ENCODE assay signal across 8 cellular contexts in genomic region chrX:134186362-134187121, GRCh38. TPM values are rescaled to one million over a fixed set of nuclear protein-coding genes. Genes with fewer than 3 reads are reported as not detected.
DNase-seq lines count a peak whose midpoint lies in the region; ATAC-seq, FAIRE-seq and TF ChIP-seq lines count a peak whose summit lies in the region.

No MANE protein-coding gene starts in this region.

- H3K27ac ChIP-seq in HEK293 (ENCODE audit: extremely low read depth, low read depth, low read length) (no peak overlapping the region), OCI-LY3 (ENCODE audit: low read length) (no peak overlapping the region), right lobe of liver (no peak overlapping the region)

- H3K36me3 ChIP-seq in HEK293 (ENCODE audit: control insufficient read depth in 2 of 2, insufficient read depth in 1 of 2, low read length in 2 of 2) (no peaks in the 10 kb centered on the region), OCI-LY3 (replicated peaks; ENCODE audit: low read depth, low read length) (no peaks in the 10 kb centered on the region), right lobe of liver (no peaks in the 10 kb centered on the region)

- DNase-seq in GDM1 (lab: John Stamatoyannopoulos, UW) (peak; percentile 61), right lobe of liver (no peak), H54 (ENCODE audit: insufficient read length, low spot score) (no peak), inferior parietal cortex (ENCODE audit: extremely low spot score) (no peak)

- peaks cover 1% of the 10 kb centered on the region for H3K27me3 Mint-ChIP-seq in activated naive CD8-positive, alpha-beta T cell
- no peaks in the 10 kb centered on the region for H3K27me3 Mint-ChIP-seq in stimulated activated naive CD8-positive, alpha-beta T cell treated with anti-CD3 and anti-CD28 coated beads, Interleukin-15, Interleukin-2, amounts not matched to agents 100 ng/mL and 50 ng/mL, for 24 hours

- H3K9me3 ChIP-seq in HEK293 (ENCODE audit: control insufficient read depth, insufficient read depth, low read depth, low read length) (no peaks in the 10 kb centered on the region), OCI-LY3 (ENCODE audit: insufficient read depth, low read length) (no peaks in the 10 kb centered on the region), right lobe of liver (no peaks in the 10 kb centered on the region)

- H3K4me1 Mint-ChIP-seq in activated naive CD8-positive, alpha-beta T cell (ENCODE audit: low read depth) = peaks cover 27% of the 10 kb centered on the region
- peaks cover 29% of the 10 kb centered on the region for H3K4me1 Mint-ChIP-seq in stimulated activated naive CD8-positive, alpha-beta T cell treated with anti-CD3 and anti-CD28 coated beads, Interleukin-15, Interleukin-2, amounts not matched to agents 100 ng/mL and 50 ng/mL, for 24 hours (ENCODE audit: low read depth)

- WGBS in right lobe of liver (ENCODE audit: insufficient coverage, low coverage, low lambda C conversion rate, missing lambda C conversion rate) = 19% methylated on average over 8 of the region's 8 CpGs

- TF ChIP-seq POLR2A in right lobe of liver (IDR thresholded peaks at IDR 0.05) (no peak), H54 (IDR thresholded peaks at IDR 0.05; ENCODE audit: low read depth, low read length) (no peak)

- no peaks in the 10 kb centered on the region for H3K9me3 Mint-ChIP-seq in activated naive CD8-positive, alpha-beta T cell (ENCODE audit: low read depth)
- no peaks in the 10 kb centered on the region for H3K9me3 Mint-ChIP-seq in stimulated activated naive CD8-positive, alpha-beta T cell treated with anti-CD3 and anti-CD28 coated beads, Interleukin-15, Interleukin-2, amounts not matched to agents 100 ng/mL and 50 ng/mL, for 24 hours

- POLR2A ChIA-PET in HEK293 (lab: Yijun Ruan, JAX) = no interaction called here

- intact Hi-C loops in right lobe of liver (cut with DNase I) = no loop called here

- no peaks in the 10 kb centered on the region for H4K20me1 ChIP-seq in OCI-LY3 (ENCODE audit: insufficient read depth, low read length)

- H3K4me3 ChIP-seq in HEK293 (ENCODE audit: low read depth, low read length) (no peak overlapping the region), OCI-LY3 (ENCODE audit: low read length) (no peak overlapping the region), right lobe of liver (no peak overlapping the region)

- H3K4me2 ChIP-seq in OCI-LY3 (ENCODE audit: low read length) = peak overlapping the region; percentile 49

- peak overlapping the region; percentile 72 for H3K27ac Mint-ChIP-seq in activated naive CD8-positive, alpha-beta T cell
- H3K27ac Mint-ChIP-seq in stimulated activated naive CD8-positive, alpha-beta T cell treated with anti-CD3 and anti-CD28 coated beads, Interleukin-15, Interleukin-2, amounts not matched to agents 100 ng/mL and 50 ng/mL, for 24 hours = peak overlapping the region; percentile 69

- H3K36me3 Mint-ChIP-seq in activated naive CD8-positive, alpha-beta T cell = no peaks in the 10 kb centered on the region
- no peaks in the 10 kb centered on the region for H3K36me3 Mint-ChIP-seq in stimulated activated naive CD8-positive, alpha-beta T cell treated with anti-CD3 and anti-CD28 coated beads, Interleukin-15, Interleukin-2, amounts not matched to agents 100 ng/mL and 50 ng/mL, for 24 hours (ENCODE audit: low read depth)

- ATAC-seq in right lobe of liver = no peak

- H2AFZ ChIP-seq in OCI-LY3 (ENCODE audit: low read depth, low read length) = no peak overlapping the region

- H3K4me1 ChIP-seq in HEK293 (ENCODE audit: control insufficient read depth, insufficient read depth, low read length) (no peaks in the 10 kb centered on the region), OCI-LY3 (ENCODE audit: low read length) (peaks cover 9% of the 10 kb centered on the region), right lobe of liver (no peaks in the 10 kb centered on the region)

- H3K27me3 ChIP-seq in OCI-LY3 (ENCODE audit: low read depth, low read length) = peaks cover 37% of the 10 kb centered on the region
- peaks cover 0 to 6% of the 10 kb centered on the region in 2 donors for H3K27me3 ChIP-seq in right lobe of liver

- CTCF ChIA-PET in HEK293 (lab: Yijun Ruan, JAX) = interaction anchor here (0.9 kb wide), 1 partner anchor 210 kb away, joined by 6 read pairs; no protein-coding TSS in a partner anchor

- TF ChIP-seq CTCF in HEK293 (tag by site-specific recombination; IDR thresholded peaks at IDR 0.05) = no peak
- TF ChIP-seq CTCF in OCI-LY3 (IDR thresholded peaks at IDR 0.05; ENCODE audit: low read depth, low read length) = 0 out of 2 replicates have a peak, but pooled peaks have one; percentile 20
- TF ChIP-seq CTCF in right lobe of liver (IDR thresholded peaks at IDR 0.05) = no peak

- H3K4me3 Mint-ChIP-seq in activated naive CD8-positive, alpha-beta T cell = peak overlapping the region; percentile 81
- H3K4me3 Mint-ChIP-seq in stimulated activated naive CD8-positive, alpha-beta T cell treated with anti-CD3 and anti-CD28 coated beads, Interleukin-15, Interleukin-2, amounts not matched to agents 100 ng/mL and 50 ng/mL, for 24 hours = peak overlapping the region; percentile 85

- H3K79me2 ChIP-seq in OCI-LY3 (ENCODE audit: low read length) = no peaks in the 10 kb centered on the region

- H3K9ac ChIP-seq in OCI-LY3 (ENCODE audit: low read length) = no peak overlapping the region

- no peak for FAIRE-seq in H54 (lab: Jason Lieb, UNC)

TF ChIP-seq in HEK293, 187 proteins besides CTCF, POLR2A, EP300 and RAD21:
- TF ChIP-seq ZNF670 (tag by site-specific recombination; IDR thresholded peaks at IDR 0.05; ENCODE audit: low read depth) (no peak), ZNF121 (tag by site-specific recombination; IDR thresholded peaks at IDR 0.05) (no peak), BCL6B (tag by site-specific recombination; IDR thresholded peaks at IDR 0.05) (peak; percentile 52; the same call in 1 of the 2 replicates), PRDM1 (tag by site-specific recombination; IDR thresholded peaks at IDR 0.05) (0 out of 2 replicates have a peak, but pooled peaks have one; percentile 17)
- TF ChIP-seq, protein P1, sequence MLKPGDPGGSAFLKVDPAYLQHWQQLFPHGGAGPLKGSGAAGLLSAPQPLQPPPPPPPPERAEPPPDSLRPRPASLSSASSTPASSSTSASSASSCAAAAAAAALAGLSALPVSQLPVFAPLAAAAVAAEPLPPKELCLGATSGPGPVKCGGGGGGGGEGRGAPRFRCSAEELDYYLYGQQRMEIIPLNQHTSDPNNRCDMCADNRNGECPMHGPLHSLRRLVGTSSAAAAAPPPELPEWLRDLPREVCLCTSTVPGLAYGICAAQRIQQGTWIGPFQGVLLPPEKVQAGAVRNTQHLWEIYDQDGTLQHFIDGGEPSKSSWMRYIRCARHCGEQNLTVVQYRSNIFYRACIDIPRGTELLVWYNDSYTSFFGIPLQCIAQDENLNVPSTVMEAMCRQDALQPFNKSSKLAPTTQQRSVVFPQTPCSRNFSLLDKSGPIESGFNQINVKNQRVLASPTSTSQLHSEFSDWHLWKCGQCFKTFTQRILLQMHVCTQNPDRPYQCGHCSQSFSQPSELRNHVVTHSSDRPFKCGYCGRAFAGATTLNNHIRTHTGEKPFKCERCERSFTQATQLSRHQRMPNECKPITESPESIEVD (tag by site-specific recombination; IDR thresholded peaks at IDR 0.05) = peak; percentile 83

RNA-seq across cellular contexts. Expression of gene CCDC160, which starts 50.4 kb away (rescaled TPM):
- not detected for total RNA-seq in right lobe of liver
